Comparison of ENCODE assay signal across 24 cellular contexts in genomic region chr4:19030536-19030935, GRCh38.
"Had no signal": no experiment of that assay in that cellular context is flagged by ENCODE, and none has a peak within 500 bp of the region (broad histone marks: within the 10 kb centered on the region; RNA-seq: fewer than 3 reads in every experiment).

No MANE protein-coding gene starts in this region.

- H3K27me3 ChIP-seq: brain microvascular endothelial cell, esophagus squamous epithelium, gastroesophageal sphincter, right lobe of liver, tibial nerve, vagina had no signal

- H3K4me3 ChIP-seq: coronary artery, esophagus squamous epithelium, gastroesophageal sphincter, right lobe of liver, skin epidermis, tibial nerve, vagina had no signal

- DNase-seq: activated CD4-positive, alpha-beta T cell treated with anti-CD3 and anti-CD28 coated beads, Interleukin-2, amount 10 ng/mL, durations not matched to agents 7 days and 5 days; activated CD8-positive, alpha-beta memory T cell treated with anti-CD3 and anti-CD28 coated beads, Interleukin-2, amount 10 ng/mL, durations not matched to agents 7 days and 5 days; activated CD8-positive, alpha-beta T cell treated with anti-CD3 and anti-CD28 coated beads for 36 hours; activated gamma-delta T cell; activated naive CD4-positive, alpha-beta T cell treated with anti-CD3 and anti-CD28 coated beads, Interleukin-2, amount 50 U/mL, for 16 hours; activated naive CD8-positive, alpha-beta T cell treated with anti-CD3 and anti-CD28 coated beads, Interleukin-2, amount 50 U/mL, for 24 hours; anterior cingulate cortex; brain microvascular endothelial cell; central memory CD4-positive, alpha-beta T cell; endodermal cell; esophagus squamous epithelium; head of caudate nucleus; nucleus accumbens; right lobe of liver; stimulated activated CD4-positive, alpha-beta T cell treated with anti-CD3 and anti-CD28 coated beads, Interleukin-1b, Interleukin-23, amount 100 ng/mL, for 48 hours had no signal

- H3K9me3 ChIP-seq: esophagus squamous epithelium, gastroesophageal sphincter, right lobe of liver, tibial nerve, vagina had no signal

- H3K4me1 ChIP-seq: esophagus squamous epithelium, right lobe of liver, vagina had no signal

- H3K27ac ChIP-seq: brain microvascular endothelial cell, coronary artery, esophagus squamous epithelium, gastroesophageal sphincter, right lobe of liver, skin epidermis, tibial nerve, vagina, VCaP had no signal

- ATAC-seq: activated CD4-positive, CD25-positive, alpha-beta regulatory T cell treated with anti-CD3 and anti-CD28 coated beads, Interleukin-2, amount 50 U/mL, for 24 hours; activated CD8-positive, alpha-beta memory T cell treated with anti-CD3 and anti-CD28 coated beads, Interleukin-2, amount 10 ng/mL, durations not matched to agents 7 days and 5 days; activated CD8-positive, alpha-beta T cell treated with anti-CD3 and anti-CD28 coated beads for 36 hours; activated naive CD8-positive, alpha-beta T cell treated with anti-CD3 and anti-CD28 coated beads, Interleukin-2, amount 50 U/mL, for 24 hours; gastroesophageal sphincter; left lobe of liver; natural killer cell treated with Interleukin-12 subunit alpha and Interleukin-12 subunit beta and Interleukin-15 and Interleukin-18, amount 100 ng/mL, for 72 hours; right lobe of liver had no signal

- H3K36me3 ChIP-seq: brain microvascular endothelial cell, esophagus squamous epithelium, gastroesophageal sphincter, right lobe of liver, tibial nerve, vagina had no signal
